Comparison of ENCODE assay signal across 8 cellular contexts in genomic region chr11:114439229-114440120, GRCh38. TPM values are rescaled to one million over a fixed set of nuclear protein-coding genes. Genes with fewer than 3 reads are reported as not detected.
DNase-seq lines count a peak whose midpoint lies in the region; ATAC-seq and TF ChIP-seq lines count a peak whose summit lies in the region.

Gene REXO2 (plus strand): TSS chr11:114439467. CDS start chr11:114439529, 62 bp downstream.

- H3K14ac ChIP-seq in trophoblast cell (ENCODE audit: low read length), result peak within 1 kb of the TSS; percentile 83

- peak within 1 kb of the TSS; percentile 86 for H2BK5ac ChIP-seq in trophoblast cell (ENCODE audit: low read depth, low read length, poor library complexity)

- intact Hi-C loops in transverse colon (cut with DNase I; ENCODE audit: low total_unique reads), result no loop called here

- ATAC-seq in HG02798 (IDR thresholded peaks at IDR 0.05; ENCODE audit: poor library complexity, unreplicated experiment), result peak; percentile 100

- peak within 1 kb of the TSS; percentile 82 for H3K4me3 ChIP-seq in GM12875 (ENCODE audit: low read depth, low read length)
- H3K4me3 ChIP-seq in adipocyte (ENCODE audit: low read length), result peak within 1 kb of the TSS; percentile 93
- peak within 1 kb of the TSS; percentile 77 for H3K4me3 ChIP-seq in cardiac muscle cell
- H3K4me3 ChIP-seq in trophoblast cell (ENCODE audit: low read depth, low read length), result peak within 1 kb of the TSS; percentile 99
- peak within 1 kb of the TSS; percentile 72 to 94 (median 82) for H3K4me3 ChIP-seq in transverse colon

- peak; percentile 86 for DNase-seq in NCI-H1436 (lab: John Stamatoyannopoulos, UW)
- DNase-seq in T follicular helper cell (ENCODE audit: low read depth), result peak; percentile 90
- peak; percentile 97 for DNase-seq in adipocyte (ENCODE audit: low read depth)
- DNase-seq in cardiac muscle cell (ENCODE audit: low read depth in 1 of 2, low spot score in 1 of 2), result peak; percentile 96 to 98
- peak; percentile 98 to 99 for DNase-seq in trophoblast cell
- peak; percentile 97 for DNase-seq in transverse colon

- H3K18ac ChIP-seq in trophoblast cell (ENCODE audit: low read length), result peak within 1 kb of the TSS; percentile 89

- TF ChIP-seq POLR2A in transverse colon (IDR thresholded peaks at IDR 0.05), result peak; percentile 71

- H3K27me3 ChIP-seq in adipocyte (replicated peaks; ENCODE audit: control insufficient read depth, insufficient read depth, low read length), result no peaks in the 10 kb centered on the region
- no peaks in the 10 kb centered on the region for H3K27me3 ChIP-seq in cardiac muscle cell
- no peaks in the 10 kb centered on the region for H3K27me3 ChIP-seq in trophoblast cell (ENCODE audit: insufficient read depth, low read length)
- H3K27me3 ChIP-seq in transverse colon, result no peaks in the 10 kb centered on the region

- H2AK5ac ChIP-seq in trophoblast cell (ENCODE audit: low read length), result peak within 1 kb of the TSS; percentile 9

- peak within 1 kb of the TSS; percentile 66 for H2BK12ac ChIP-seq in trophoblast cell (ENCODE audit: low read length)

- H4K12ac ChIP-seq in trophoblast cell (ENCODE audit: low read depth, low read length), result peak within 1 kb of the TSS; percentile 64

- H4K8ac ChIP-seq in trophoblast cell (ENCODE audit: low read depth, low read length), result peak within 1 kb of the TSS; percentile 67

- peak within 1 kb of the TSS; percentile 95 for H3K9ac ChIP-seq in adipocyte (ENCODE audit: low read length)
- peak within 1 kb of the TSS; percentile 95 for H3K9ac ChIP-seq in trophoblast cell (ENCODE audit: low read length)

- no CpG with 5 or more reads among the region's 64 CpGs for WGBS in trophoblast cell (ENCODE audit: extremely low coverage, insufficient coverage, insufficient read length)
- 0% methylated on average over 6 to 63 of the region's 64 CpGs for WGBS in transverse colon (ENCODE audit: low coverage in 1 of 2), 2 donors

- H3K4me1 ChIP-seq in adipocyte (ENCODE audit: control insufficient read depth, insufficient read depth, low read length) (peaks cover 35% of the 10 kb centered on the region), cardiac muscle cell (ENCODE audit: low read depth) (peaks cover 21% of the 10 kb centered on the region), trophoblast cell (ENCODE audit: control insufficient read depth in 1 of 2, insufficient read depth in 2 of 2, low read length in 2 of 2) (peaks cover 6 to 10% of the 10 kb centered on the region in 2 experiments), transverse colon (peaks cover 10 to 33% (median 20%) of the 10 kb centered on the region in 4 donors)

- H3K4me2 ChIP-seq in trophoblast cell (ENCODE audit: low read length), result peak within 1 kb of the TSS; percentile 71

- peak within 1 kb of the TSS; percentile 86 for H4K91ac ChIP-seq in trophoblast cell (ENCODE audit: low read depth, low read length)

- H3K4ac ChIP-seq in trophoblast cell (ENCODE audit: low read depth, low read length), result peak within 1 kb of the TSS; percentile 91

- TF ChIP-seq CTCF in GM12875 (IDR thresholded peaks at IDR 0.05; ENCODE audit: borderline replicate concordance, insufficient read depth, low read depth, low read length) (peak; percentile 22; the same call in 1 of the 2 replicates), cardiac muscle cell (IDR thresholded peaks at IDR 0.05; ENCODE audit: low read depth, low read length) (peak; percentile 29), transverse colon (IDR thresholded peaks at IDR 0.05) (peak in 3 of 5 experiments; percentile 20 to 45 (median 40))

- no peak within 1 kb of the TSS for H3K23ac ChIP-seq in trophoblast cell (ENCODE audit: low read length)

- in situ Hi-C loops in transverse colon (cut with MboI; ENCODE audit: low pct_ligation_motif_present in 1 of 4, low pct_unique_long_range_greater_than_20kb in 1 of 4, low sequenced_read_pairs in 3 of 4), result no loop called here

- TF ChIP-seq EP300 in transverse colon (IDR thresholded peaks at IDR 0.05; ENCODE audit: low read depth), result no peak

- H3K36me3 ChIP-seq in adipocyte (ENCODE audit: control insufficient read depth, insufficient read depth, low read length, severe bottlenecking), result peaks cover 10% of the 10 kb centered on the region
- H3K36me3 ChIP-seq in cardiac muscle cell, result peaks cover 3% of the 10 kb centered on the region
- H3K36me3 ChIP-seq in trophoblast cell (ENCODE audit: control insufficient read depth in 1 of 2, insufficient read depth in 2 of 2, low read length in 2 of 2), result peaks cover 0 to 1% of the 10 kb centered on the region in 2 experiments
- no peaks in the 10 kb centered on the region for H3K36me3 ChIP-seq in transverse colon

- H2AFZ ChIP-seq in trophoblast cell (ENCODE audit: insufficient read depth, low read length, poor library complexity), result peak within 1 kb of the TSS; percentile 50

- H3K79me2 ChIP-seq in trophoblast cell (ENCODE audit: control insufficient read depth, insufficient read depth, low read length, poor library complexity), result peaks cover 10% of the 10 kb centered on the region

- H3K79me1 ChIP-seq in trophoblast cell (ENCODE audit: low read length), result peaks cover 12% of the 10 kb centered on the region

- H2BK120ac ChIP-seq in trophoblast cell (ENCODE audit: insufficient read depth, low read length, poor library complexity), result peak within 1 kb of the TSS; percentile 82

- peak within 1 kb of the TSS; percentile 65 for H3K27ac ChIP-seq in cardiac muscle cell
- H3K27ac ChIP-seq in trophoblast cell (ENCODE audit: low read depth, low read length), result peak within 1 kb of the TSS; percentile 92
- peak within 1 kb of the TSS; percentile 82 to 95 (median 88) for H3K27ac ChIP-seq in transverse colon

- H3K9me3 ChIP-seq in adipocyte (ENCODE audit: control insufficient read depth, low read length) (no peaks in the 10 kb centered on the region), cardiac muscle cell (ENCODE audit: low read depth) (no peaks in the 10 kb centered on the region), trophoblast cell (ENCODE audit: insufficient read depth, low read depth, low read length) (peaks cover 2% of the 10 kb centered on the region), transverse colon (no peaks in the 10 kb centered on the region)

RNA-seq across cellular contexts. Expression of gene REXO2, which starts in this region (rescaled TPM):
- 58.9 and 62.8 TPM in 2 replicates for total RNA-seq in cardiac muscle cell
- 92.9 and 108 TPM in 2 replicates for polyA plus RNA-seq in cardiac muscle cell
- polyA plus RNA-seq in trophoblast cell (2013), result 170 and 172 TPM in 2 replicates
- total RNA-seq in transverse colon, result 100 to 1,000 TPM in 1 of 4 donors, 10 to 100 TPM in 3; 28.1 to 126 (median 59.0) TPM

Comparison
In these comparisons a context has a peak if more than half of its experiments do, and no peak if none do; other contexts are left out.
1. Peak in every context shown above with its lines: DNase-seq, ATAC-seq, H3K4me3 ChIP-seq and H3K27ac ChIP-seq.